ENCODE assay signal across 20 cellular contexts in the genomic region with DNA sequence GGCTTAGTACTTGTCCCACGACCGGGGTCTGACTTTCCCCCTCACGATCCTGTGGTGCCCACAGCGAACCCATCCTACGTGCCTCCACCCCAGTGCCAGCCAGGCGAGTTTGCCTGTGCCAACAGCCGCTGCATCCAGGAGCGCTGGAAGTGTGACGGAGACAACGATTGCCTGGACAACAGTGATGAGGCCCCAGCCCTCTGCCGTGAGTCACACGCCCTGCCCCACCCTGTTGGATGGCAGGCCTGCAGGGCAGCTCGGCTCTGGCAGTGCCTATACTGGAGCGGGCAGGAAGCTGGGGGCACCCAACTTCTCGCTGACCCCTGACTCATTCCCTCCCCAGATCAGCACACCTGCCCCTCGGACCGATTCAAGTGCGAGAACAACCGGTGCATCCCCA. TPM values are rescaled to one million over a fixed set of nuclear protein-coding genes. Genes with fewer than 3 reads are reported as not detected.
DNase-seq lines count a peak whose midpoint lies in the region; FAIRE-seq lines count a peak whose summit lies in the region.
"Had no signal": no experiment of that assay in that cellular context is flagged by ENCODE, and none has a peak within 500 bp of the region (broad histone marks: within the 10 kb centered on the region; RNA-seq: fewer than 3 reads in every experiment).

No MANE protein-coding gene starts in this region.

- DNase-seq in AG20443 (ENCODE audit: low spot score), result peak; percentile 68
- DNase-seq in HTR-8/SVneo (ENCODE audit: insufficient read length, low spot score), result peak; percentile 34
- DNase-seq in mucosa of gallbladder (ENCODE audit: low spot score), result peak; percentile 23
- DNase-seq in NCI-H526 treated with DMSO at 0.1 percent for 48 hours (lab: John Stamatoyannopoulos, UW), result no peak
- no peak for DNase-seq in NCI-H146 (lab: John Stamatoyannopoulos, UW)
- no peak for DNase-seq in posterior vena cava (ENCODE audit: low spot score)
- no peak for DNase-seq in NCI-H510A (lab: John Stamatoyannopoulos, UW)
- DNase-seq: activated CD4-positive, alpha-beta T cell treated with anti-CD3 and anti-CD28 coated beads, Interleukin-2, amount 50 U/mL, for 4 hours; activated naive CD8-positive, alpha-beta T cell treated with anti-CD3 and anti-CD28 coated beads for 36 hours; activated T-cell treated with anti-CD3 and anti-CD28 coated beads, Interleukin-2, amount 50 U/mL, for 24 hours; DMS153; naive B cell; NCI-H1092 treated with DMSO at 0.1 percent for 48 hours; stimulated activated naive CD8-positive, alpha-beta T cell treated with anti-CD3 and anti-CD28 coated beads, Interleukin-15, Interleukin-2, amounts not matched to agents 100 U/mL and 50 U/mL, for 24 hours had no signal

- intact Hi-C loops in posterior vena cava (cut with DNase I), result no loop called here

- peak overlapping the region; percentile 2 for H3K27ac ChIP-seq in angular gyrus (ENCODE audit: low read depth, low read length)

- FAIRE-seq in HTR-8/SVneo (lab: Jason Lieb, UNC), result no peak
- FAIRE-seq: frontal cortex, TTC549 had no signal

RNA-seq across cellular contexts. Expression of a gene that starts 18.3 kb away (rescaled TPM):
- total RNA-seq in mucosa of gallbladder, result not detected
- total RNA-seq in posterior vena cava, result not detected
- total RNA-seq: activated naive CD8-positive, alpha-beta T cell treated with anti-CD3 and anti-CD28 coated beads for 36 hours; frontal cortex; liver; progenitor cell of endocrine pancreas; SK-MEL-5 had no signal

RNA-seq across cellular contexts. Expression of a gene that starts 37.5 kb away (rescaled TPM):
- total RNA-seq in mucosa of gallbladder (241 TPM), posterior vena cava (100 to 1,000 TPM; 465 to 757 TPM)

RNA-seq across cellular contexts. Expression of a gene that starts 50.9 kb away (rescaled TPM):
- 0.83 TPM for total RNA-seq in mucosa of gallbladder
- under 1 TPM; 0.24 to 0.79 TPM for total RNA-seq in posterior vena cava
- total RNA-seq: liver had no signal

RNA-seq across cellular contexts. Expression of a gene that starts 54.6 kb away (rescaled TPM):
- total RNA-seq in mucosa of gallbladder, result 287 TPM
- 100 to 1,000 TPM; 162 to 201 TPM for total RNA-seq in posterior vena cava

Comparison
In these comparisons a context has a peak if more than half of its experiments do, and no peak if none do; other contexts are left out.
1. DNase-seq: peak in AG20443 (single experiment), HTR-8/SVneo (single experiment) and mucosa of gallbladder (single experiment); none in NCI-H526 treated with DMSO at 0.1 percent for 48 hours (single experiment), NCI-H146 (single experiment), posterior vena cava (single experiment) and NCI-H510A (single experiment).